8 cellular contexts compared by ENCODE assay signal in genomic region chr15:67109141-67110034, GRCh38. TPM values are rescaled to one million over a fixed set of nuclear protein-coding genes. Genes with fewer than 3 reads are reported as not detected.
A peak's percentile ranks its signal among the peaks of the same experiment; 100 is the strongest.
DNase-seq lines count a peak whose midpoint lies in the region; ATAC-seq, FAIRE-seq and TF ChIP-seq lines count a peak whose summit lies in the region.

No MANE protein-coding gene starts in this region.

- H4K91ac ChIP-seq in mesenchymal stem cell (ENCODE audit: low read length): no peak overlapping the region

- H3K4me2 ChIP-seq in mesenchymal stem cell (ENCODE audit: low read length, poor library complexity, severe bottlenecking): no peak overlapping the region

- no peak overlapping the region for H2BK120ac ChIP-seq in mesenchymal stem cell (ENCODE audit: low read depth, low read length)

- peak overlapping the region; percentile 61 to 87 for H3K18ac ChIP-seq in mesenchymal stem cell (ENCODE audit: low read depth in 1 of 2, low read length in 2 of 2)

- H3K4me1 ChIP-seq in ACC112 (ENCODE audit: control insufficient read depth, insufficient read depth, low read length, unreplicated experiment) (peaks cover 63% of the 10 kb centered on the region), mesenchymal stem cell (ENCODE audit: control insufficient read depth, insufficient read depth, low read depth, low read length) (peaks cover 49% of the 10 kb centered on the region)

- H2BK15ac ChIP-seq in mesenchymal stem cell (ENCODE audit: low read depth, poor library complexity, severe bottlenecking): peak overlapping the region; percentile 49

- H3K79me2 ChIP-seq in ACC112 (ENCODE audit: control insufficient read depth, insufficient read depth, low read length, unreplicated experiment): peaks cover 79% of the 10 kb centered on the region

- no peak overlapping the region for H3K23ac ChIP-seq in mesenchymal stem cell (ENCODE audit: low read length in 2 of 2)

- H4K8ac ChIP-seq in mesenchymal stem cell (ENCODE audit: low read length): peak overlapping the region; percentile 62

- H2BK5ac ChIP-seq in mesenchymal stem cell (ENCODE audit: low read depth, low read length, poor library complexity, severe bottlenecking): no peak overlapping the region

- H3K4me3 ChIP-seq in ACC112 (ENCODE audit: low read depth, low read length) (peak overlapping the region; percentile 23; the same call in 1 of the 2 replicates), astrocyte of the spinal cord (ENCODE audit: low read depth, low read length) (no peak overlapping the region), mesenchymal stem cell (ENCODE audit: insufficient read depth in 1 of 2, low read depth in 1 of 2, low read length in 2 of 2) (peak overlapping the region in 1 of 2 experiments; percentile 4)

- no peak overlapping the region for H2BK12ac ChIP-seq in mesenchymal stem cell (ENCODE audit: low read length in 2 of 2)

- H3K27me3 ChIP-seq in ACC112 (ENCODE audit: insufficient read depth, low read length) (no peaks in the 10 kb centered on the region), mesenchymal stem cell (ENCODE audit: control insufficient read depth in 1 of 2, insufficient read depth in 1 of 2, low read length in 2 of 2) (no peaks in the 10 kb centered on the region)

- H2AFZ ChIP-seq in ACC112 (ENCODE audit: low read length, unreplicated experiment) (no peak overlapping the region), mesenchymal stem cell (ENCODE audit: low read depth, low read length) (no peak overlapping the region)

- ATAC-seq in GM19025 (IDR thresholded peaks at IDR 0.05; ENCODE audit: low read depth, unreplicated experiment) (peak; percentile 69), HG03457 (IDR thresholded peaks at IDR 0.05; ENCODE audit: unreplicated experiment) (no peak)

- no peak overlapping the region for H3K4ac ChIP-seq in mesenchymal stem cell (ENCODE audit: low read depth in 1 of 2, low read length in 2 of 2)

- 19% methylated on average over 18 of the region's 18 CpGs for WGBS in mesenchymal stem cell

- in situ Hi-C loops in astrocyte of the spinal cord (cut with HindIII; ENCODE audit: low sequenced_read_pairs): no loop called here

- peaks cover 6% of the 10 kb centered on the region for H3K79me1 ChIP-seq in mesenchymal stem cell (replicated peaks; ENCODE audit: low read length, poor library complexity, severe bottlenecking)

- H2AK5ac ChIP-seq in mesenchymal stem cell (ENCODE audit: low read length, severe bottlenecking): peak overlapping the region; percentile 82

- peak; percentile 91 for FAIRE-seq in HTR-8/SVneo (lab: Jason Lieb, UNC)

- H3K36me3 ChIP-seq in ACC112 (ENCODE audit: insufficient read depth, low read length) (peaks cover 27% of the 10 kb centered on the region), mesenchymal stem cell (ENCODE audit: control insufficient read depth in 1 of 2, insufficient read depth in 2 of 2, low read depth in 1 of 2, low read length in 2 of 2) (peaks cover 3 to 16% of the 10 kb centered on the region in 2 experiments)

- peak; percentile 80 for DNase-seq in HTR-8/SVneo (ENCODE audit: insufficient read length, low spot score)
- DNase-seq in astrocyte of the spinal cord (ENCODE audit: low read depth, low spot score): peak; percentile 99
- DNase-seq in mesenchymal stem cell: peak; percentile 99
- DNase-seq in HuH-7 (ENCODE audit: low spot score): no peak
- no peak for DNase-seq in effector CD8-positive, alpha-beta T cell (lab: John Stamatoyannopoulos, UW)

- TF ChIP-seq CTCF in astrocyte of the spinal cord (IDR thresholded peaks at IDR 0.05; ENCODE audit: low read depth, low read length): no peak

- H3K14ac ChIP-seq in mesenchymal stem cell (ENCODE audit: low read length in 2 of 2): no peak overlapping the region

- H3K9ac ChIP-seq in mesenchymal stem cell (ENCODE audit: low read length): peak overlapping the region; percentile 67

- H3K9me3 ChIP-seq in mesenchymal stem cell (ENCODE audit: control insufficient read depth, low read length): peaks cover 7% of the 10 kb centered on the region

- H3K27ac ChIP-seq in ACC112 (ENCODE audit: low read depth, low read length): peak overlapping the region; percentile 99
- H3K27ac ChIP-seq in mesenchymal stem cell (ENCODE audit: low read length, poor library complexity, severe bottlenecking): peak overlapping the region; percentile 72

RNA-seq across cellular contexts. Expression of gene SMAD3, which starts 44.0 kb away (rescaled TPM):
- 126 TPM for polyA plus RNA-seq in mesenchymal stem cell (2013, experiment 1 of 2)
- polyA plus RNA-seq in mesenchymal stem cell (2013, experiment 2 of 2): 125 TPM

Comparison
In these comparisons a context has a peak if more than half of its experiments do, and no peak if none do; other contexts are left out.
1. DNase-seq: peak in HTR-8/SVneo (single experiment), astrocyte of the spinal cord (single experiment) and mesenchymal stem cell (single experiment); none in HuH-7 (single experiment) and effector CD8-positive, alpha-beta T cell (single experiment).